Comparison of ENCODE assay signal across 13 cellular contexts in the genomic region with DNA sequence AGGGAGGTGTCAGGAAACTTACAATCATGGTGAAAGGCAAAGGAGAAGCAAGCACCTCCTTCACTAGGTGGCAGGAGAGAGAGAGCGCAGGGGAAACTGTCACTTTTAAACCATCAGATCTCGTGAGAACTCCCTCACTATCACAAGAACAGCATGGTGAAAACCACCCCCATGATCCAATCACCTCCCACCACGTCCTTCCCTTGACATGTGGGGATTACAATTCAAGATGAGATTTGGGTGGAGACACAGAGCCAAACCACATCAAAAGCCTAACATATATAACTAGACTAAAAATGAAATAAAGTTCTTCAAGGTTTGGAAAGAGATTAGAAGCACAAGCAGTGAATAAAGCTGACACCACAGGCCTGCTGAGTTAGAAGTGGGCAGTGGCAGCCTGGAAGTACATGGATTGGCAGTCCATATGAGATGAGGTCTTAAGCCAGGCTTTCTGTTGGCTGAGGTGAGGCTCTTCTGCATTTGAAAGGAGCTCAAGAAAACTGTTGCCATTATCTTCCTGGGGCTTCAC.
DNase-seq lines count a peak whose midpoint lies in the region; ATAC-seq, FAIRE-seq and TF ChIP-seq lines count a peak whose summit lies in the region.
"Had no signal": no experiment of that assay in that cellular context is flagged by ENCODE, and none has a peak within 500 bp of the region (broad histone marks: within the 10 kb centered on the region; RNA-seq: fewer than 3 reads in every experiment).

No MANE protein-coding gene starts in this region.

- ATAC-seq in HepG2 (no peak), right lobe of liver (no peak)
- ATAC-seq in CD4-positive, alpha-beta T cell (ENCODE audit: poor library complexity) = no peak
- ATAC-seq: esophagus mucosa; naive thymus-derived CD4-positive, alpha-beta T cell had no signal

- no peak overlapping the region for H2AFZ ChIP-seq in HepG2 (ENCODE audit: low read length)
- no peak overlapping the region for H2AFZ ChIP-seq in GM23248

- peaks cover 27% of the 10 kb centered on the region for H3K9me3 Mint-ChIP-seq in activated CD4-positive, alpha-beta memory T cell treated with anti-CD3 and anti-CD28 coated beads for 36 hours
- H3K9me3 Mint-ChIP-seq in CD4-positive, alpha-beta T cell = peaks cover 2% of the 10 kb centered on the region
- peaks cover 5 to 20% (median 14%) of the 10 kb centered on the region in 6 donors for H3K9me3 Mint-ChIP-seq in immature natural killer cell

- H3K27ac ChIP-seq in HepG2 (ENCODE audit: extremely low read length, insufficient read depth, low read length) (no peak overlapping the region), right lobe of liver (no peak overlapping the region), GM23248 (no peak overlapping the region)
- H3K27ac ChIP-seq in CD4-positive, alpha-beta T cell (ENCODE audit: low read depth, low read length) = no peak overlapping the region
- H3K27ac ChIP-seq: skin epidermis, tibial nerve had no signal

- H3K27me3 ChIP-seq in HepG2 (ENCODE audit: control insufficient read depth in 1 of 2, insufficient read depth in 2 of 2, low read length in 2 of 2) (no peaks in the 10 kb centered on the region; a peak in 1 of 5 replicates), right lobe of liver (no peaks in the 10 kb centered on the region), kidney epithelial cell (ENCODE audit: control insufficient read depth, insufficient read depth, low read length) (no peaks in the 10 kb centered on the region), GM23248 (replicated peaks; ENCODE audit: insufficient read depth) (no peaks in the 10 kb centered on the region)
- no peaks in the 10 kb centered on the region for H3K27me3 ChIP-seq in CD4-positive, alpha-beta T cell (ENCODE audit: control insufficient read depth, insufficient read depth, low read length)
- H3K27me3 ChIP-seq: tibial nerve had no signal

- no TSS peak for BruUV-seq in HepG2 (replicated peaks; lab: Mats Ljungman, UMichigan)

- H3K9ac ChIP-seq in HepG2 (ENCODE audit: insufficient read depth, low read depth, low read length) (no peak overlapping the region), GM23248 (no peak overlapping the region)

- 20% methylated on average over 3 of the region's 3 CpGs for WGBS in HepG2 (ENCODE audit: low lambda C conversion rate)
- 32% methylated on average over 3 of the region's 3 CpGs for WGBS in right lobe of liver (ENCODE audit: insufficient coverage, low coverage, low lambda C conversion rate, missing lambda C conversion rate)
- WGBS in GM23248 (ENCODE audit: low coverage in 1 of 2, low lambda C conversion rate in 2 of 2, missing lambda C conversion rate in 2 of 2), 2 experiments = 75 to 76% methylated on average over 3 of the region's 3 CpGs

- TF ChIP-seq CTCF in HepG2 (CRISPR knock-in tag; IDR thresholded peaks at IDR 0.05) = peak; percentile 13; the same call in 1 of the 2 replicates
- peak in 1 of 4 donors; percentile 9 for TF ChIP-seq CTCF in right lobe of liver (IDR thresholded peaks at IDR 0.05)
- TF ChIP-seq CTCF in kidney epithelial cell (IDR thresholded peaks at IDR 0.05; ENCODE audit: insufficient read depth, low read length, poor library complexity, severe bottlenecking) = peak; percentile 5
- TF ChIP-seq CTCF in CD4-positive, alpha-beta T cell (IDR thresholded peaks at IDR 0.05) = no peak

- TF ChIP-seq EP300 in HepG2 (IDR thresholded peaks at IDR 0.05; ENCODE audit: low read depth in 2 of 2, low read length in 2 of 2) (no peak), HepG2 (CRISPR knock-in tag; IDR thresholded peaks at IDR 0.05; ENCODE audit: borderline replicate concordance) (no peak)

- no peak overlapping the region for H3K4me2 ChIP-seq in HepG2 (ENCODE audit: low read depth, low read length)
- H3K4me2 ChIP-seq in GM23248 (ENCODE audit: unreplicated experiment) = no peak overlapping the region

- no peaks in the 10 kb centered on the region for H3K79me2 ChIP-seq in HepG2 (ENCODE audit: insufficient read depth, low read length)
- H3K79me2 ChIP-seq in GM23248 (ENCODE audit: insufficient read depth) = no peaks in the 10 kb centered on the region

- H3K4me1 ChIP-seq in HepG2 (ENCODE audit: insufficient read depth, low read length) (no peaks in the 10 kb centered on the region), right lobe of liver (no peaks in the 10 kb centered on the region), GM23248 (ENCODE audit: insufficient read depth) (peaks cover 16% of the 10 kb centered on the region)

- no peaks in the 10 kb centered on the region for H4K20me1 ChIP-seq in HepG2 (ENCODE audit: insufficient read depth, low read length)
- no peaks in the 10 kb centered on the region for H4K20me1 ChIP-seq in GM23248 (ENCODE audit: insufficient read depth)

- TF ChIP-seq RAD21 in HepG2 (CRISPR knock-in tag; IDR thresholded peaks at IDR 0.05) = no peak

- peaks cover 21% of the 10 kb centered on the region for H3K36me3 Mint-ChIP-seq in activated CD4-positive, alpha-beta memory T cell treated with anti-CD3 and anti-CD28 coated beads for 36 hours
- H3K36me3 Mint-ChIP-seq in CD4-positive, alpha-beta T cell (ENCODE audit: low read depth) = peaks cover 4% of the 10 kb centered on the region
- peaks cover 3 to 4% (median 3%) of the 10 kb centered on the region in 3 donors for H3K36me3 Mint-ChIP-seq in immature natural killer cell

- no peak for FAIRE-seq in HepG2 (lab: Jason Lieb, UNC)
- FAIRE-seq: TTC549 had no signal

- peaks cover 17% of the 10 kb centered on the region; the same call in 1 of the 2 replicates for H3K9me3 ChIP-seq in HepG2 (ENCODE audit: low read length)
- H3K9me3 ChIP-seq in right lobe of liver = no peaks in the 10 kb centered on the region
- peaks cover 9% of the 10 kb centered on the region for H3K9me3 ChIP-seq in CD4-positive, alpha-beta T cell (ENCODE audit: control insufficient read depth, low read length)
- H3K9me3 ChIP-seq in GM23248 (ENCODE audit: low read depth) = no peaks in the 10 kb centered on the region

- peaks cover 31% of the 10 kb centered on the region for H3K4me1 Mint-ChIP-seq in activated CD4-positive, alpha-beta memory T cell treated with anti-CD3 and anti-CD28 coated beads for 36 hours (ENCODE audit: low read depth)
- peaks cover 12% of the 10 kb centered on the region for H3K4me1 Mint-ChIP-seq in CD4-positive, alpha-beta T cell (ENCODE audit: low read depth)
- no peaks in the 10 kb centered on the region for H3K4me1 Mint-ChIP-seq in immature natural killer cell

- no peak overlapping the region for H3K4me3 ChIP-seq in HepG2 (replicated peaks in 1 of 3; ENCODE audit: insufficient read depth in 1 of 3, low read depth in 2 of 3, low read length in 3 of 3)
- H3K4me3 ChIP-seq in right lobe of liver = no peak overlapping the region
- H3K4me3 ChIP-seq in kidney epithelial cell (ENCODE audit: low read depth, low read length) = no peak overlapping the region
- no peak overlapping the region for H3K4me3 ChIP-seq in GM23248
- H3K4me3 ChIP-seq: skin epidermis, tibial nerve had no signal

- H3K27me3 Mint-ChIP-seq in activated CD4-positive, alpha-beta memory T cell treated with anti-CD3 and anti-CD28 coated beads for 36 hours = no peaks in the 10 kb centered on the region
- H3K27me3 Mint-ChIP-seq in CD4-positive, alpha-beta T cell = peaks cover 4% of the 10 kb centered on the region
- H3K27me3 Mint-ChIP-seq in immature natural killer cell (ENCODE audit: low read depth in 3 of 3) = peaks cover 3 to 7% (median 5%) of the 10 kb centered on the region in 3 donors

- H3K4me3 Mint-ChIP-seq in activated CD4-positive, alpha-beta memory T cell treated with anti-CD3 and anti-CD28 coated beads for 36 hours = no peak overlapping the region
- H3K4me3 Mint-ChIP-seq in CD4-positive, alpha-beta T cell = no peak overlapping the region
- H3K4me3 Mint-ChIP-seq in immature natural killer cell = no peak overlapping the region
- H3K4me3 Mint-ChIP-seq: naive thymus-derived CD4-positive, alpha-beta T cell had no signal

- peak overlapping the region; percentile 87 for H3K27ac Mint-ChIP-seq in activated CD4-positive, alpha-beta memory T cell treated with anti-CD3 and anti-CD28 coated beads for 36 hours
- no peak overlapping the region for H3K27ac Mint-ChIP-seq in CD4-positive, alpha-beta T cell
- no peak overlapping the region for H3K27ac Mint-ChIP-seq in immature natural killer cell

- H3K9me2 ChIP-seq in GM23248 (ENCODE audit: insufficient read depth) = no peaks in the 10 kb centered on the region; the same call in 1 of the 2 replicates

- no peaks in the 10 kb centered on the region for H3K36me3 ChIP-seq in HepG2 (replicated peaks in 1 of 2; ENCODE audit: control insufficient read depth in 1 of 2, insufficient read depth in 2 of 2, low read length in 2 of 2)
- H3K36me3 ChIP-seq in right lobe of liver = no peaks in the 10 kb centered on the region
- no peaks in the 10 kb centered on the region for H3K36me3 ChIP-seq in kidney epithelial cell (ENCODE audit: control insufficient read depth, insufficient read depth, low read length)
- H3K36me3 ChIP-seq in GM23248 (ENCODE audit: low read depth) = no peaks in the 10 kb centered on the region
- H3K36me3 ChIP-seq: tibial nerve had no signal

- peaks cover 10% of the 10 kb centered on the region for H3F3A ChIP-seq in GM23248 (ENCODE audit: insufficient read depth)

- POLR2A ChIA-PET in HepG2 (lab: Yijun Ruan, JAX) = no interaction called here
- POLR2A ChIA-PET in activated CD4-positive, alpha-beta memory T cell treated with anti-CD3 and anti-CD28 coated beads for 36 hours (lab: Charles Lee) = interaction anchor here (0.9 to 1.5 kb wide), 4 partner anchors 24 to 96 kb away, joined by 3 to 6 read pairs (median 4); partner anchors contain the start of gene MDFIC
- POLR2A ChIA-PET in CD4-positive, alpha-beta T cell (lab: Charles Lee) = no interaction called here

- in situ Hi-C loops in HepG2 (cut with HindIII; ENCODE audit: extremely low pct_ligation_motif_present, low pct_unique_long_range_greater_than_20kb) = no loop called here
- in situ Hi-C loops in GM23248 (cut with MboI) = no loop called here

- intact Hi-C loops in HepG2 (cut with micrococcal nuclease; ENCODE audit: unreplicated experiment) (no loop called here), right lobe of liver (cut with DNase I) (no loop called here)
- intact Hi-C loops in activated CD4-positive, alpha-beta memory T cell treated with anti-CD3 and anti-CD28 coated beads for 36 hours (cut with micrococcal nuclease) = loop anchor here (1.0 kb wide), 2 partner anchors 8 to 23 kb away; no protein-coding TSS in a partner anchor
- intact Hi-C loops in CD4-positive, alpha-beta T cell (cut with DNase I, micrococcal nuclease) = no loop called here

- TF ChIP-seq POLR2A in HepG2 (IDR thresholded peaks at IDR 0.05; ENCODE audit: insufficient read depth in 1 of 2, low read depth in 2 of 2, low read length in 2 of 2) = no peak
- no peak for TF ChIP-seq POLR2A in right lobe of liver (IDR thresholded peaks at IDR 0.05)

- CTCF ChIA-PET in HepG2 (lab: Yijun Ruan, JAX; ENCODE audit: low intra/inter-chr PET ratio, low total read pairs) = no interaction called here
- CTCF ChIA-PET in activated CD4-positive, alpha-beta memory T cell treated with anti-CD3 and anti-CD28 coated beads for 36 hours (lab: Charles Lee) = interaction anchor here (0.9 to 2.1 kb wide), 6 partner anchors 12 to 391 kb away, joined by 3 to 4 read pairs (median 4); no protein-coding TSS in a partner anchor
- CTCF ChIA-PET in CD4-positive, alpha-beta T cell (lab: Charles Lee) = no interaction called here

- no peak for DNase-seq in HepG2 (ENCODE audit: low spot score)
- no peak for DNase-seq in right lobe of liver
- peak; percentile 81 for DNase-seq in activated CD4-positive, alpha-beta memory T cell treated with anti-CD3 and anti-CD28 coated beads for 36 hours
- DNase-seq in kidney epithelial cell (ENCODE audit: low read depth) = no peak
- DNase-seq in CD4-positive, alpha-beta T cell = no peak
- DNase-seq in HT-29 (ENCODE audit: low spot score) = no peak
- no peak for DNase-seq in GM23248
- DNase-seq in immature natural killer cell = no peak
